ENCODE assay signal across 25 cellular contexts in the genomic region with DNA sequence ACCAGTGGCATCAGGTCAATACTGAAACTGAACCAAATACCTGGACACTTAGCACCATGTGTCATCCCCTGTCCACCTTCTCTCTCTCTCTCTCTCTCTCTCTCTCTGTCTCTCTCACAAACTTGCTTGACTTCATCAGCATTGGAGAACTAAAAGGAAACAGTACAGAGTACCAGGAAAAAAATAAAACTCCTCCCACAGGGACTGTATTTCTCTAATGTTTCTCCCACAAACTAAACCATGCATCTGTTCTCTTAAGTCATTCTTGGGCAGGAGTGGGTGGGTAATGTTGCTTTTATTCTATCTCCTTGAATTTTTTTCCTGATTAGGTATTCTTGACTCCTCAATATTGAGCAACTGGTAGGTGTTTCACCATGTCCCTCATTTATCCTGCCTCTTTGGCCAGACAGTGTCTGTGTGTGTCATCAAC.
DNase-seq lines count a peak whose midpoint lies in the region; ATAC-seq and TF ChIP-seq lines count a peak whose summit lies in the region.
"Had no signal": no experiment of that assay in that cellular context is flagged by ENCODE, and none has a peak within 500 bp of the region (broad histone marks: within the 10 kb centered on the region; RNA-seq: fewer than 3 reads in every experiment).

No MANE protein-coding gene starts in this region.

- peaks cover 6% of the 10 kb centered on the region for H3K4me1 ChIP-seq in RWPE2 (ENCODE audit: insufficient read depth, poor library complexity, severe bottlenecking)
- H3K4me1 ChIP-seq in CD8-positive, alpha-beta memory T cell (ENCODE audit: insufficient read depth, low read length), result no peaks in the 10 kb centered on the region
- H3K4me1 ChIP-seq: esophagus squamous epithelium, heart right ventricle, psoas muscle had no signal

- no peak overlapping the region for H3K27ac Mint-ChIP-seq in CD8-positive, alpha-beta memory T cell
- H3K27ac Mint-ChIP-seq: activated T-cell treated with anti-CD3 and anti-CD28 coated beads, Interleukin-2, amount 50 U/mL, for 24 hours; stimulated activated naive CD8-positive, alpha-beta T cell treated with anti-CD3 and anti-CD28 coated beads, Interleukin-15, Interleukin-2, amounts not matched to agents 100 ng/mL and 50 ng/mL, for 24 hours had no signal

- H3K36me3 Mint-ChIP-seq in CD8-positive, alpha-beta memory T cell, result no peaks in the 10 kb centered on the region

- CTCF ChIA-PET in CD8-positive, alpha-beta memory T cell (lab: Charles Lee), result no interaction called here

- no peak overlapping the region for H3K27ac ChIP-seq in RWPE2 (ENCODE audit: poor library complexity, severe bottlenecking)
- no peak overlapping the region for H3K27ac ChIP-seq in CD8-positive, alpha-beta memory T cell (ENCODE audit: low read depth, low read length)
- H3K27ac ChIP-seq: 22Rv1, C4-2B, esophagus squamous epithelium, heart right ventricle, psoas muscle had no signal

- in situ Hi-C loops in GM13977 (cut with MboI; ENCODE audit: low pct_unique_long_range_greater_than_20kb, low sequenced_read_pairs, unreplicated experiment), result no loop called here

- H3K4me3 Mint-ChIP-seq in CD8-positive, alpha-beta memory T cell, result no peak overlapping the region
- H3K4me3 Mint-ChIP-seq: activated T-cell treated with anti-CD3 and anti-CD28 coated beads, Interleukin-2, amount 50 U/mL, for 24 hours; neural crest cell; stimulated activated naive CD8-positive, alpha-beta T cell treated with anti-CD3 and anti-CD28 coated beads, Interleukin-15, Interleukin-2, amounts not matched to agents 100 ng/mL and 50 ng/mL, for 24 hours had no signal

- peak; percentile 19 for DNase-seq in DMS 273 (lab: John Stamatoyannopoulos, UW; ENCODE audit: unreplicated experiment)
- DNase-seq in DMS 273 treated with DMSO at 0.1 percent for 48 hours (lab: John Stamatoyannopoulos, UW), result no peak
- no peak for DNase-seq in RWPE2 (ENCODE audit: low spot score)
- DNase-seq in fibroblast of mammary gland (ENCODE audit: low read depth), result peak; percentile 83
- DNase-seq in GM13977 (ENCODE audit: low spot score), result no peak
- DNase-seq in CD8-positive, alpha-beta memory T cell, result no peak
- DNase-seq: activated CD4-positive, CD25-positive, alpha-beta regulatory T cell treated with anti-CD3 and anti-CD28 coated beads, Interleukin-2, amount 50 U/mL, for 72 hours; activated naive CD4-positive, alpha-beta T cell treated with Interleukin-2 at 50 U/mL for 16 hours; activated T-cell treated with anti-CD3 and anti-CD28 coated beads, Interleukin-2, amount 50 U/mL, for 24 hours; anterior cingulate cortex; DMS79 treated with DMSO at 0.1 percent for 48 hours; esophagus squamous epithelium; heart right ventricle; left ventricle myocardium superior; NCI-H1105 treated with DMSO at 0.1 percent for 48 hours; psoas muscle; stimulated activated CD4-positive, alpha-beta T cell treated with anti-CD3 and anti-CD28 coated beads, Interleukin-4, amount 100 ng/mL, for 1 hour had no signal

- H3K4me1 Mint-ChIP-seq in CD8-positive, alpha-beta memory T cell, result no peaks in the 10 kb centered on the region

- TF ChIP-seq CTCF in RWPE2 (IDR thresholded peaks at IDR 0.05; ENCODE audit: poor library complexity, severe bottlenecking) (no peak), fibroblast of mammary gland (conservative IDR thresholded peaks at IDR 0.05; ENCODE audit: control insufficient read depth, insufficient read depth, low read depth, low read length) (no peak), GM13977 (IDR thresholded peaks at IDR 0.05; ENCODE audit: extremely low read depth, insufficient read depth, missing control alignments) (no peak)

- H3K9me3 ChIP-seq in RWPE2 (ENCODE audit: severe bottlenecking), result no peaks in the 10 kb centered on the region
- H3K9me3 ChIP-seq in CD8-positive, alpha-beta memory T cell (ENCODE audit: low read length), result no peaks in the 10 kb centered on the region
- H3K9me3 ChIP-seq: esophagus squamous epithelium, heart right ventricle, psoas muscle had no signal

- H3K27me3 Mint-ChIP-seq in CD8-positive, alpha-beta memory T cell, result peaks cover 40 to 58% of the 10 kb centered on the region in 2 donors

- POLR2A ChIA-PET in CD8-positive, alpha-beta memory T cell (lab: Charles Lee), result no interaction called here

- H3K4me3 ChIP-seq in RWPE2 (ENCODE audit: severe bottlenecking) (no peak overlapping the region), fibroblast of mammary gland (ENCODE audit: control insufficient read depth, low read depth, low read length) (no peak overlapping the region)
- no peak overlapping the region for H3K4me3 ChIP-seq in CD8-positive, alpha-beta memory T cell (ENCODE audit: low read length)
- H3K4me3 ChIP-seq: esophagus squamous epithelium, heart right ventricle, psoas muscle, smooth muscle cell had no signal

- no peaks in the 10 kb centered on the region for H3K36me3 ChIP-seq in RWPE2 (ENCODE audit: low read depth)
- no peaks in the 10 kb centered on the region for H3K36me3 ChIP-seq in CD8-positive, alpha-beta memory T cell (ENCODE audit: insufficient read depth, low read length)
- H3K36me3 ChIP-seq: esophagus squamous epithelium, heart right ventricle had no signal

- H3K27me3 ChIP-seq in RWPE2 (ENCODE audit: insufficient read depth, poor library complexity, severe bottlenecking), result no peaks in the 10 kb centered on the region
- peaks cover 5% of the 10 kb centered on the region for H3K27me3 ChIP-seq in CD8-positive, alpha-beta memory T cell (ENCODE audit: insufficient read depth, low read length, poor library complexity, severe bottlenecking)

- ATAC-seq in RWPE2 (ENCODE audit: low read depth), result peak; percentile 33; the same call in 1 of the 3 replicates
- no peak for ATAC-seq in HG03457 (IDR thresholded peaks at IDR 0.05; ENCODE audit: unreplicated experiment)
- ATAC-seq in GM18861 (IDR thresholded peaks at IDR 0.05; ENCODE audit: unreplicated experiment), result no peak
- ATAC-seq: HCT116, heart right ventricle, left ventricle myocardium superior, psoas muscle had no signal

- no peaks in the 10 kb centered on the region for H3K9me3 Mint-ChIP-seq in CD8-positive, alpha-beta memory T cell
- H3K9me3 Mint-ChIP-seq: activated T-cell treated with anti-CD3 and anti-CD28 coated beads, Interleukin-2, amount 50 U/mL, for 24 hours; neural crest cell; stimulated activated naive CD8-positive, alpha-beta T cell treated with anti-CD3 and anti-CD28 coated beads, Interleukin-15, Interleukin-2, amounts not matched to agents 100 ng/mL and 50 ng/mL, for 24 hours had no signal

Comparison
In these comparisons a context has a peak if more than half of its experiments do, and no peak if none do; other contexts are left out.
1. DNase-seq: peak in DMS 273 (single experiment) and fibroblast of mammary gland (single experiment); none in DMS 273 treated with DMSO at 0.1 percent for 48 hours (single experiment), RWPE2 (single experiment), GM13977 (single experiment) and CD8-positive, alpha-beta memory T cell (0 of 5).